26 cellular contexts compared by ENCODE assay signal in genomic region chr9:73528922-73529321, GRCh38.
"Had no signal": no experiment of that assay in that cellular context is flagged by ENCODE, and none has a peak within 500 bp of the region (broad histone marks: within the 10 kb centered on the region; RNA-seq: fewer than 3 reads in every experiment).

No MANE protein-coding gene starts in this region.

- ATAC-seq: stimulated activated effector memory CD8-positive, alpha-beta T cell treated with anti-CD3 and anti-CD28 coated beads, Interleukin-12 subunit alpha, Interleukin-12 subunit beta, amount 100 ng/mL, for 72 hours; stimulated activated memory B cell treated with anti-CD40 and anti-IgM and Interleukin-4, amounts not matched to agents 10 μg/mL and 1 μg/mL and 100 μg/mL, for 72 hours; stimulated activated naive B cell treated with anti-CD40 and anti-IgM and Interleukin-4, amounts not matched to agents 10 μg/mL and 1 μg/mL and 100 μg/mL, for 72 hours; stimulated activated naive CD8-positive, alpha-beta T cell treated with anti-CD3 and anti-CD28 coated beads, Interleukin-15, amount 100 ng/mL, for 72 hours; stimulated activated naive CD8-positive, alpha-beta T cell treated with anti-CD3 and anti-CD28 coated beads, Interleukin-15, Interleukin-2, amounts not matched to agents 100 U/mL and 50 U/mL, for 24 hours; upper lobe of right lung had no signal

- H3K4me3 ChIP-seq: stomach, suprapubic skin, testis, thoracic aorta, thyroid gland, tibial artery, tibial nerve, transverse colon, upper lobe of left lung, upper lobe of right lung, uterus, vagina had no signal

- H3K9me3 ChIP-seq: suprapubic skin, testis, thoracic aorta, thyroid gland, tibial artery, tibial nerve, transverse colon, upper lobe of left lung, upper lobe of right lung, uterus, vagina had no signal

- DNase-seq: stimulated activated CD4-positive, alpha-beta T cell treated with anti-CD3 and anti-CD28 coated beads, Interleukin-2, amount 100 ng/mL, for 48 hours; stimulated activated CD4-positive, alpha-beta T cell treated with anti-CD3 and anti-CD28 coated beads, Interleukin-4, amount 100 ng/mL, for 1 hour; stimulated activated CD4-positive, alpha-beta T cell treated with anti-CD3 and anti-CD28 coated beads, Interleukin-4, amount 100 ng/mL, for 24 hours; stimulated activated CD4-positive, alpha-beta T cell treated with anti-CD3 and anti-CD28 coated beads, Interleukin-4, amount 100 ng/mL, for 4 hours; stimulated activated CD8-positive, alpha-beta memory T cell treated with anti-CD3 and anti-CD28 coated beads, Interleukin-4, amount 100 ng/mL, for 48 hours; stimulated activated naive B cell treated with anti-CD40 and anti-IgM and Interleukin-4, amounts not matched to agents 10 μg/mL and 1 μg/mL and 100 μg/mL, for 72 hours; stimulated activated naive CD4-positive, alpha-beta T cell; stimulated activated naive CD4-positive, alpha-beta T cell treated with Interleukin-2 at 50 U/mL for 16 hours; stimulated activated naive CD8-positive, alpha-beta T cell treated with anti-CD3 and anti-CD28 coated beads, Interleukin-15, amount 100 ng/mL, for 72 hours; stimulated activated naive CD8-positive, alpha-beta T cell treated with anti-CD3 and anti-CD28 coated beads, Interleukin-15, Interleukin-2, amounts not matched to agents 100 U/mL and 50 U/mL, for 24 hours; stomach; substantia nigra; testis; thyroid gland; tibial artery; transverse colon; upper lobe of left lung; upper lobe of right lung; uterus had no signal

- H3K36me3 ChIP-seq: stomach, suprapubic skin, thoracic aorta, thyroid gland, tibial artery, tibial nerve, transverse colon, upper lobe of left lung, upper lobe of right lung, uterus, vagina had no signal

- H3K27me3 ChIP-seq: stomach, suprapubic skin, testis, thyroid gland, tibial artery, tibial nerve, transverse colon, upper lobe of left lung, upper lobe of right lung, uterus, vagina had no signal

- H3K27ac ChIP-seq: stomach, suprapubic skin, testis, thoracic aorta, thyroid gland, tibial artery, tibial nerve, transverse colon, upper lobe of left lung, upper lobe of right lung, uterus, vagina had no signal

- H3K4me1 ChIP-seq: stomach, suprapubic skin, testis, thyroid gland, tibial artery, tibial nerve, transverse colon, upper lobe of left lung, upper lobe of right lung, uterus, vagina had no signal

- FAIRE-seq: urothelium cell line had no signal
